ENCODE assay signal across 1 cellular context in the genomic region with DNA sequence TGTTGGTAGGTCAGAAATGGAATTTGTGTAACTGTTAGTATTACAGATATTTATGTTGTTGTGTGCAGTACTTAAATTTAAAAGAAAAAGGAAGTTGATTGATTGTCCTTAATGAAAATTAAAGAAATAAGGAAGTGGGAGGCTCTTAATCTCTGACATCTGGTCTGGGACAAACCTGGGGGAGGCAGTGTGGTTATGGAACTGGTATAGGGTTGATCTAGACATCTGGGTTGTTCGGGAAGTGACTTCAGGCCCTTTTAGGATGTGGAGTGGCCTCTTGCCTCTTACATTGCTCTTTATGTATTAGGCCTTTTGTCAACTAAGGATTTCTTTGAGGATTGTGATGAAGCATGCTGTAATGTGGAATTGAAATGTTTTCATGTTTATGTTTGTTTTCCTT. TPM values are rescaled to one million over a fixed set of nuclear protein-coding genes. Genes with fewer than 3 reads are reported as not detected.
"Had no signal": no experiment of that assay in that cellular context is flagged by ENCODE, and none has a peak within 500 bp of the region (broad histone marks: within the 10 kb centered on the region; RNA-seq: fewer than 3 reads in every experiment).

No MANE protein-coding gene starts in this region.

RNA-seq across cellular contexts. Expression of gene FAM72C, which starts 16.1 kb away (rescaled TPM):
- total RNA-seq: HT-29 had no signal
